In genomic region chr10:30384791-30385201, GRCh38 we compare ENCODE assay signal across 8 cellular contexts. TPM values are rescaled to one million over a fixed set of nuclear protein-coding genes. Genes with fewer than 3 reads are reported as not detected.
DNase-seq lines count a peak whose midpoint lies in the region; ATAC-seq, FAIRE-seq and TF ChIP-seq lines count a peak whose summit lies in the region.

No MANE protein-coding gene starts in this region.

- ATAC-seq in left lung = peak; percentile 46
- ATAC-seq in HG02588 (IDR thresholded peaks at IDR 0.05; ENCODE audit: unreplicated experiment) = no peak

- DNase-seq in NCI-H1417 (lab: John Stamatoyannopoulos, UW) = peak; percentile 13 to 50 (median 29)
- DNase-seq in NCI-H1417 treated with DMSO at 0.1 percent for 48 hours (lab: John Stamatoyannopoulos, UW) = no peak
- DNase-seq in LHCN-M2 (ENCODE audit: low read depth) = peak; percentile 72
- DNase-seq in amniotic stem cell (lab: John Stamatoyannopoulos, UW) = peak; percentile 6
- DNase-seq in left lung = no peak
- DNase-seq in H54 (ENCODE audit: insufficient read length, low spot score) = no peak
- DNase-seq in occipital lobe (lab: John Stamatoyannopoulos, UW) = no peak

- FAIRE-seq in H54 (lab: Jason Lieb, UNC) = no peak

- no peak for TF ChIP-seq POLR2A in H54 (IDR thresholded peaks at IDR 0.05; ENCODE audit: low read depth, low read length)

- TF ChIP-seq CTCF in left lung (IDR thresholded peaks at IDR 0.05) = peak in 1 of 2 donors; percentile 23

- no peaks in the 10 kb centered on the region for H3K27me3 ChIP-seq in left lung

- H3K9me3 ChIP-seq in left lung = no peaks in the 10 kb centered on the region

- H3K36me3 ChIP-seq in left lung = no peaks in the 10 kb centered on the region

- H3K4me1 ChIP-seq in left lung = no peaks in the 10 kb centered on the region

- intact Hi-C loops in left lung (cut with DNase I) = loop anchor here in 1 of 2 donors (10.0 kb wide), 1 partner anchor 390 kb away; no protein-coding TSS in a partner anchor

- H3K27ac ChIP-seq in left lung = no peak overlapping the region

- H3K4me3 ChIP-seq in left lung = no peak overlapping the region

RNA-seq across cellular contexts. Expression of gene MTPAP, which starts 35.7 kb away (rescaled TPM):
- total RNA-seq in LHCN-M2 (2014; rRNA removed) (11.6 and 13.8 TPM in 2 replicates), left lung (10 to 100 TPM; 19.6 to 23.2 TPM), occipital lobe (51.0 TPM)
- polyA plus RNA-seq in LHCN-M2 (2012) = 4.6 TPM

RNA-seq across cellular contexts. Expression of gene MAP3K8, which starts 49.2 kb away (rescaled TPM):
- 0.40 and 1.7 TPM in 2 replicates for total RNA-seq in LHCN-M2 (2014; rRNA removed)
- polyA plus RNA-seq in LHCN-M2 (2012) = 1.8 TPM
- 10 to 100 TPM; 25.2 to 57.3 TPM for total RNA-seq in left lung
- total RNA-seq in occipital lobe = 8.0 TPM

Comparison
In these comparisons a context has a peak if more than half of its experiments do, and no peak if none do; other contexts are left out.
1. DNase-seq: peak in NCI-H1417 (3 of 3), LHCN-M2 (single experiment) and amniotic stem cell (single experiment); none in NCI-H1417 treated with DMSO at 0.1 percent for 48 hours (single experiment), left lung (0 of 2), H54 (single experiment) and occipital lobe (single experiment).